Comparison of ENCODE assay signal across 8 cellular contexts in the genomic region with DNA sequence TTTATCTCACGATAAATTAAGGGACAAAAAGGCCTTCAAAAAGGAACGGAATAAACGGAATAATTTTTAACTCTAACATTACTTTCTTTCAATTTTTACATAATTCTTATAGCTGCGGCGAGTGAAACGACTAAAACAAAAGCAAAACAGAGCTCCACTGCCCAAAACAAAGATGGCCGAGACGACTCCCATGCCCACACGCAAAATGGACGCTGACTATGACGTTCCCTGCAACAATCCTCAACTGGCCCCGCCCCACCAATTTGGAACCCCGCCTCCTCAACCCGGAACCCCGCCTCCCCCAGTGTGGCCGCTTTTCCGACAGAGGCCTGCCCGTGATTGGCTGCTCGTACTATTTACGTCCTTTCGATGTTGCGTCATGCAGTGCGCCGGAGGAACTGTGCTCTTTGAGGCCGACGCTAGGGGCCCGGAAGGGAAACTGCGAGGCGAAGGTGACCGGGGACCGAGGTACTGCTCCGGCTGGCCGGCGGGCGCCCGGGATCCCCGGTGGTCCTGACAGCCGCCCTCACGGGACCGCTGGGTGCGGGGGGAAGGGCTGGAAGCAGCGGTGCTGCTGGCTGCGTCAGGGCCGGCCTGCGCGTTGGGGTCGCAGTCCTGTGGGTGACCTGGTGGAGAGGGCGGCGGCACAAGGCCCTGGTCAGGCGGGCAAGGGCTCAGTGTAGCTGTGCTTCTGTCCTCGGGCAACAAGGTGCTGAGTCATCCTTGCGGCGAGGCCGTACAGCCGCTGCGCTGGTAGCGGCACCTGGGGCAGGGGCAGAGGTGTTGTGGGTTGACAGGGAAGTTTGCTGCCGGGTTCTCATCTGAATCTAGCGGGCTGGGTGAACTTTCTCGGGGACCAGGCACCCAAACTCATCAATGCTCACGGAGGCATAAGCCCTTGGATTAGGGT.
DNase-seq lines count a peak whose midpoint lies in the region; ATAC-seq and TF ChIP-seq lines count a peak whose summit lies in the region.

A gene with protein sequence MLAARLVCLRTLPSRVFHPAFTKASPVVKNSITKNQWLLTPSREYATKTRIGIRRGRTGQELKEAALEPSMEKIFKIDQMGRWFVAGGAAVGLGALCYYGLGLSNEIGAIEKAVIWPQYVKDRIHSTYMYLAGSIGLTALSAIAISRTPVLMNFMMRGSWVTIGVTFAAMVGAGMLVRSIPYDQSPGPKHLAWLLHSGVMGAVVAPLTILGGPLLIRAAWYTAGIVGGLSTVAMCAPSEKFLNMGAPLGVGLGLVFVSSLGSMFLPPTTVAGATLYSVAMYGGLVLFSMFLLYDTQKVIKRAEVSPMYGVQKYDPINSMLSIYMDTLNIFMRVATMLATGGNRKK (plus strand): TSS at position 384 of the 910 bp plus-strand sequence. CDS start 1,992 bp downstream, outside the sequence.

- ATAC-seq in GM19023 (IDR thresholded peaks at IDR 0.05; ENCODE audit: unreplicated experiment) (peak; percentile 99), HG03342 (IDR thresholded peaks at IDR 0.05; ENCODE audit: unreplicated experiment) (peak; percentile 99)
- peak; percentile 85 to 88 for ATAC-seq in activated CD4-positive, CD25-positive, alpha-beta regulatory T cell treated with anti-CD3 and anti-CD28 coated beads, Interleukin-2, amount 50 U/mL, for 24 hours

- peak; percentile 25 for TF ChIP-seq CTCF in AG09319 (IDR thresholded peaks at IDR 0.05; ENCODE audit: low read depth, low read length)

- DNase-seq in AG09319 (ENCODE audit: extremely low read depth, low read depth) = peak; percentile 98
- peak; percentile 89 to 96 for DNase-seq in NCI-H446 (lab: John Stamatoyannopoulos, UW)
- DNase-seq in cerebellar nuclear complex (lab: John Stamatoyannopoulos, UW) = peak; percentile 88 to 93
- DNase-seq in islet precursor cell = peak; percentile 99
- peak; percentile 99 for DNase-seq in stimulated activated CD4-positive, alpha-beta T cell treated with anti-CD3 and anti-CD28 coated beads, Interleukin-15, amount 100 ng/mL, for 1 hour (ENCODE audit: low read depth in 1 of 2, low spot score in 1 of 2)

Comparison
In these comparisons a context has a peak if more than half of its experiments do, and no peak if none do; other contexts are left out.
1. Peak in every context shown above with its lines: DNase-seq and ATAC-seq.